In the genomic region with DNA sequence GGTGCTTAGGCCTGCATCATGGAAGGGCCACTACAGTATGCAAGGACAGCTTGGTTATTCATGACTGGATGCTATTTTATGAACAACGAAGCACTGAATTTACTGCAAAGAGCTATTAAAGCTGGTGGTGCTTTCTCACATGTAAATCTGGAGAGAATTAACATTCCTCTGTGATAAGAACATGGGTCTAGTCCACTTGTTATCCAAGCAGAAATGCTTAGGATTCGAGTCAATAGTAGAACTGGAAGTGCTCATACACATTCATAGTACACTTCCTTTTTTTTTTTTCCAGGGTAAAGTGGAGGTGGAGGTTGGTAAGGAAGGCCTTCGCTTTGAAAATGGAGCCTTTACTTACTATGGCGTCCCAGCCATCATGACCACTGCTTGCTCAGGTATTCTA, we compare ENCODE assay signal across 26 cellular contexts. TPM values are rescaled to one million over a fixed set of nuclear protein-coding genes. Genes with fewer than 3 reads are reported as not detected.
DNase-seq lines count a peak whose midpoint lies in the region; ATAC-seq and TF ChIP-seq lines count a peak whose summit lies in the region.
"Had no signal": no experiment of that assay in that cellular context is flagged by ENCODE, and none has a peak within 500 bp of the region (broad histone marks: within the 10 kb centered on the region; RNA-seq: fewer than 3 reads in every experiment).

No MANE protein-coding gene starts in this region.

- ATAC-seq in SK-N-SH treated with all-trans-retinoic acid at 6 μM for 48 hours (peak; percentile 46), natural killer cell (no peak)
- ATAC-seq: activated CD4-positive, alpha-beta T cell treated with anti-CD3 and anti-CD28 coated beads for 36 hours; activated CD8-positive, alpha-beta T cell treated with anti-CD3 and anti-CD28 coated beads for 36 hours; heart left ventricle; naive thymus-derived CD4-positive, alpha-beta T cell had no signal

- no peak for TF ChIP-seq CTCF in natural killer cell (IDR thresholded peaks at IDR 0.05)

- H3K27me3 Mint-ChIP-seq in natural killer cell (ENCODE audit: low read depth in 2 of 2), result peaks cover 0 to 20% of the 10 kb centered on the region in 2 donors

- H3K36me3 Mint-ChIP-seq in natural killer cell, result no peaks in the 10 kb centered on the region
- H3K36me3 Mint-ChIP-seq: IgD-negative memory B cell; naive thymus-derived CD4-positive, alpha-beta T cell had no signal

- no peak overlapping the region for H3K27ac Mint-ChIP-seq in natural killer cell
- H3K27ac Mint-ChIP-seq: activated CD4-positive, alpha-beta T cell treated with anti-CD3 and anti-CD28 coated beads for 36 hours; activated CD8-positive, alpha-beta T cell treated with anti-CD3 and anti-CD28 coated beads for 36 hours; activated naive CD4-positive, alpha-beta T cell treated with anti-CD3 and anti-CD28 coated beads for 36 hours; IgD-negative memory B cell; naive thymus-derived CD4-positive, alpha-beta T cell had no signal

- H3K9me3 Mint-ChIP-seq in natural killer cell, result no peaks in the 10 kb centered on the region
- H3K9me3 Mint-ChIP-seq: activated CD8-positive, alpha-beta T cell treated with anti-CD3 and anti-CD28 coated beads for 36 hours; activated naive CD4-positive, alpha-beta T cell treated with anti-CD3 and anti-CD28 coated beads for 36 hours; IgD-negative memory B cell; naive thymus-derived CD4-positive, alpha-beta T cell had no signal

- intact Hi-C loops in natural killer cell (cut with micrococcal nuclease), result no loop called here

- DNase-seq in EH (ENCODE audit: low read depth) (peak; percentile 83), fibroblast of peridontal ligament (ENCODE audit: extremely low read depth) (peak; percentile 67), natural killer cell (no peak), NCI-H1694 (lab: John Stamatoyannopoulos, UW) (no peak), NCI-H2029 (lab: John Stamatoyannopoulos, UW) (no peak), SW480 (ENCODE audit: low spot score) (no peak)
- DNase-seq: activated CD4-positive, alpha-beta T cell treated with anti-CD3 and anti-CD28 coated beads for 36 hours; activated CD8-positive, alpha-beta memory T cell treated with anti-CD3 and anti-CD28 coated beads, Interleukin-2, amount 50 U/mL, for 48 hours; activated CD8-positive, alpha-beta T cell treated with anti-CD3 and anti-CD28 coated beads for 36 hours; activated naive CD4-positive, alpha-beta T cell treated with anti-CD3 and anti-CD28 coated beads for 36 hours; BE2C; DMS153; foreskin melanocyte; heart left ventricle; MV-4-11; naive thymus-derived CD4-positive, alpha-beta T cell; NCI-H1436; NCI-H2107; NCI-H446; NCI-H748 treated with DMSO at 0.1 percent for 48 hours; SHP77 treated with DMSO at 0.1 percent for 48 hours; stimulated activated CD4-positive, alpha-beta T cell treated with anti-CD3 and anti-CD28 coated beads, Interleukin-15, amount 100 ng/mL, for 24 hours; stimulated activated CD4-positive, alpha-beta T cell treated with anti-CD3 and anti-CD28 coated beads, Interleukin-4, amount 100 ng/mL, for 4 hours; T1000 had no signal

- H3K4me3 Mint-ChIP-seq in natural killer cell, result no peak overlapping the region
- H3K4me3 Mint-ChIP-seq: activated CD4-positive, alpha-beta T cell treated with anti-CD3 and anti-CD28 coated beads for 36 hours; activated CD8-positive, alpha-beta T cell treated with anti-CD3 and anti-CD28 coated beads for 36 hours; activated naive CD4-positive, alpha-beta T cell treated with anti-CD3 and anti-CD28 coated beads for 36 hours; naive thymus-derived CD4-positive, alpha-beta T cell had no signal

- H3K4me1 Mint-ChIP-seq in natural killer cell, result no peaks in the 10 kb centered on the region
- H3K4me1 Mint-ChIP-seq: activated CD4-positive, alpha-beta T cell treated with anti-CD3 and anti-CD28 coated beads for 36 hours; naive thymus-derived CD4-positive, alpha-beta T cell had no signal

TF ChIP-seq in SK-N-SH treated with all-trans-retinoic acid at 6 μM for 48 hours, 23 proteins besides CTCF, POLR2A, EP300 and RAD21:
- TF ChIP-seq ARNTL (CRISPR knock-in tag; IDR thresholded peaks at IDR 0.05; ENCODE audit: borderline replicate concordance, low read depth) (no peak), OSR1 (CRISPR knock-in tag; IDR thresholded peaks at IDR 0.05) (no peak), ISL1 (CRISPR knock-in tag; IDR thresholded peaks at IDR 0.05) (peak; percentile 35), ZFP30 (CRISPR knock-in tag; IDR thresholded peaks at IDR 0.05) (no peak), TCF4 (CRISPR knock-in tag; IDR thresholded peaks at IDR 0.05; ENCODE audit: borderline replicate concordance) (no peak), CSDC2 (CRISPR knock-in tag; IDR thresholded peaks at IDR 0.05) (no peak), GLIS3 (CRISPR knock-in tag; IDR thresholded peaks at IDR 0.05) (no peak), SNAI2 (CRISPR knock-in tag; IDR thresholded peaks at IDR 0.05) (no peak)
TF ChIP-seq in SK-N-SH treated with all-trans-retinoic acid at 6 μM for 48 hours: peak in this region for 1.

RNA-seq across cellular contexts. Expression of a gene that starts 35.0 kb away (rescaled TPM):
- not detected for total RNA-seq in natural killer cell

Comparison
In these comparisons a context has a peak if more than half of its experiments do, and no peak if none do; other contexts are left out.
1. DNase-seq: peak in EH (single experiment) and fibroblast of peridontal ligament (single experiment); none in natural killer cell (single experiment), NCI-H1694 (single experiment), NCI-H2029 (single experiment) and SW480 (single experiment).